9 cellular contexts compared by ENCODE assay signal in the genomic region with DNA sequence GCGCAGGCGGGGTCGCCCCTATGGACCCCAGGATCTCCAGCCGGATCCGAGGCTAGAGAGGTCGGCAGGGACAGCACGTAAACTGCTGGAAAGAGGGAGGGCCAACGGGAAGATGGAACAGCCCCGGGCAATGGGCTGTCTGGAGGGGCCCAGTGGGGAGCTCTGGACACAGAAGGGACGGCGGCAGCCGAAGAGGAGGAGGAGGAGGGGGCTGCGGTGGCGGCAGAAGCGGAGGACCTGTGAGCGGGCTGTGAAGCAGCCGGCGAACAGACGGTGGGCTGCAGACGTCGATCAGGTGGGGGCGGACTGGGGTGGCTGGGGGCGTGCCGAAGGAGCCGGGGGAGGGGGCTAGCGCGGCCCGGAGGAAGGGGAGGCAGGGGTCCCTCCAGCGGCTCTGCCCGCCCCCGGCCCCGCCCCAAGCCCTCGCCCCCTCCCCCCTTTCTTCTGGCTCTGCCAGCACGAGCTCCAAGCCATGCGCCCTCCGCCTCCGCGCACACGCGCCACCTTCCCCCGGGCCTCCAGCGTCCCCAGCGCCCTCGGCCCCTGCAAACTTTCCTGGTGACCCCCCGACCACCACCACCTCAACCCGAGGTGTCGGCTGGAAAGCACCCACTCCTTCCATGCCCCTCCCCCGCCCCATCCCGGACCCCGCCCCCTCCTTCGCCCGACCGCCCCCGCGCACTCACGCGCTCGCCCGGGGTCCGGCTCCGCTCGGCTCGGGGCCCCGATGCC. TPM values are rescaled to one million over a fixed set of nuclear protein-coding genes. Genes with fewer than 3 reads are reported as not detected.
DNase-seq lines count a peak whose midpoint lies in the region; ATAC-seq, FAIRE-seq and TF ChIP-seq lines count a peak whose summit lies in the region.
"Had no signal": no experiment of that assay in that cellular context is flagged by ENCODE, and none has a peak within 500 bp of the region (broad histone marks: within the 10 kb centered on the region; RNA-seq: fewer than 3 reads in every experiment).

No MANE protein-coding gene starts in this region.

- peak overlapping the region; percentile 97 for H3K4me2 ChIP-seq in OCI-LY7 (ENCODE audit: low read length)

- peak overlapping the region; percentile 64; the same call in 1 of the 2 replicates for H2AFZ ChIP-seq in OCI-LY7 (ENCODE audit: low read length)

- TF ChIP-seq CTCF in OCI-LY7 (conservative IDR thresholded peaks at IDR 0.05; ENCODE audit: low read length), result no peak
- TF ChIP-seq CTCF in brain (conservative IDR thresholded peaks at IDR 0.05), result no peak

- H3K79me2 ChIP-seq in OCI-LY7 (ENCODE audit: insufficient read depth, low read depth, low read length), result no peaks in the 10 kb centered on the region

- H4K20me1 ChIP-seq in OCI-LY7 (ENCODE audit: insufficient read depth, low read length), result no peaks in the 10 kb centered on the region

- no peaks in the 10 kb centered on the region for H3K9me3 ChIP-seq in OCI-LY7 (ENCODE audit: low read length)

- peak overlapping the region; percentile 86 for H3K27ac ChIP-seq in OCI-LY7 (ENCODE audit: low read depth, low read length, poor library complexity, severe bottlenecking)

- CTCF ChIA-PET in OCI-LY7 (lab: Charles Lee; ENCODE audit: unreplicated experiment), result interaction anchor here (1.5 kb wide), 1 partner anchor 317 kb away, joined by 5 read pairs; no protein-coding TSS in a partner anchor

- peak overlapping the region; percentile 70 for H3K4me3 ChIP-seq in OCI-LY7 (ENCODE audit: low read depth, low read length, poor library complexity, severe bottlenecking)

- peak overlapping the region; percentile 88 to 97 (median 94) for H3K4me3 Mint-ChIP-seq in brain

- ATAC-seq in GM21825 (IDR thresholded peaks at IDR 0.05; ENCODE audit: unreplicated experiment), result no peak

- peaks cover 28% of the 10 kb centered on the region for H3K4me1 ChIP-seq in OCI-LY7 (ENCODE audit: insufficient read depth, low read length, poor library complexity, severe bottlenecking)

- H3K9me2 ChIP-seq in OCI-LY7 (ENCODE audit: insufficient read depth, low read length), result no peaks in the 10 kb centered on the region

- no peak for TF ChIP-seq POLR2A in H54 (IDR thresholded peaks at IDR 0.05; ENCODE audit: low read depth, low read length)

- no peak for FAIRE-seq in H54 (lab: Jason Lieb, UNC)

- H3K36me3 ChIP-seq in OCI-LY7 (ENCODE audit: insufficient read depth, low read length), result peaks cover 41% of the 10 kb centered on the region

- H3K27me3 Mint-ChIP-seq in brain, result peaks cover 12% of the 10 kb centered on the region

- peaks cover 59% of the 10 kb centered on the region for H3K36me3 Mint-ChIP-seq in brain

- peaks cover 62% of the 10 kb centered on the region for H3K4me1 Mint-ChIP-seq in brain

- peak overlapping the region; percentile 79 to 100 (median 97) for H3K27ac Mint-ChIP-seq in brain

- H3K9me3 Mint-ChIP-seq in brain, result peaks cover 0 to 4% (median 0%) of the 10 kb centered on the region in 5 experiments

- BruUV-seq in OCI-LY7 (replicated peaks; lab: Mats Ljungman, UMichigan), result no TSS peak

- intact Hi-C loops in OCI-LY7 (cut with micrococcal nuclease; ENCODE audit: unreplicated experiment), result no loop called here

- POLR2A ChIA-PET in OCI-LY7 (lab: Charles Lee), result interaction anchor here (0.9 to 1.2 kb wide), 2 partner anchors 12 to 320 kb away, joined by 4 read pairs; partner anchors contain the start of gene SSRP1

- peak; percentile 56 for DNase-seq in COLO668 (lab: John Stamatoyannopoulos, UW; ENCODE audit: unreplicated experiment)
- peak; percentile 40 for DNase-seq in H54 (ENCODE audit: insufficient read length, low spot score)
- DNase-seq in OCI-LY7 (ENCODE audit: low spot score), result no peak
- DNase-seq in iris pigment epithelial cell (ENCODE audit: low read depth), result peak; percentile 52
- DNase-seq in stimulated activated CD4-positive, alpha-beta T cell treated with anti-CD3 and anti-CD28 coated beads, Interleukin-2, amount 100 ng/mL, for 4 hours (ENCODE audit: low read depth), result peak; percentile 24
- no peak for DNase-seq in NCI-H128 (lab: John Stamatoyannopoulos, UW; ENCODE audit: unreplicated experiment)

RNA-seq across cellular contexts. Expression of gene TNKS1BP1, which starts 0.4 kb away (rescaled TPM):
- total RNA-seq in OCI-LY7 (2014; rRNA removed; shearing (Covaris generic)), result 5.3 and 6.4 TPM in 2 replicates
- 16.4 and 19.7 TPM in 2 replicates for total RNA-seq in OCI-LY7 (2022)
- 44.0 TPM for polyA plus RNA-seq in brain (ENCODE audit: insufficient read depth, low read depth, low replicate concordance)

RNA-seq across cellular contexts. Expression of gene SSRP1, which starts 11.4 kb away (rescaled TPM):
- total RNA-seq in OCI-LY7 (2014; rRNA removed; shearing (Covaris generic)), result 146 and 185 TPM in 2 replicates
- total RNA-seq in OCI-LY7 (2022), result 216 and 221 TPM in 2 replicates
- polyA plus RNA-seq in brain (ENCODE audit: insufficient read depth, low read depth, low replicate concordance), result 226 TPM

RNA-seq across cellular contexts. Expression of gene P2RX3, which starts 13.8 kb away (rescaled TPM):
- not detected in 2 replicates for total RNA-seq in OCI-LY7 (2014; rRNA removed; shearing (Covaris generic))
- not detected in 2 replicates for total RNA-seq in OCI-LY7 (2022)
- polyA plus RNA-seq in brain (ENCODE audit: insufficient read depth, low read depth, low replicate concordance), result 0.41 TPM
- total RNA-seq: T-helper 2 cell treated with Interferon-gamma antibody and Interleukin-4, amounts not matched to agents 100 ng/mL and 5 ng/mL, for 36 hours had no signal

RNA-seq across cellular contexts. Expression of gene PRG3, which starts 56.6 kb away (rescaled TPM):
- total RNA-seq in OCI-LY7 (2014; rRNA removed; shearing (Covaris generic)), result not detected in 2 replicates
- not detected in 2 replicates for total RNA-seq in OCI-LY7 (2022)
- not detected for polyA plus RNA-seq in brain (ENCODE audit: insufficient read depth, low read depth, low replicate concordance)
- total RNA-seq: T-helper 2 cell treated with Interferon-gamma antibody and Interleukin-4, amounts not matched to agents 100 ng/mL and 5 ng/mL, for 36 hours had no signal

Comparison
In these comparisons a context has a peak if more than half of its experiments do, and no peak if none do; other contexts are left out.
1. DNase-seq: peak in COLO668 (single experiment), H54 (single experiment), iris pigment epithelial cell (single experiment) and stimulated activated CD4-positive, alpha-beta T cell treated with anti-CD3 and anti-CD28 coated beads, Interleukin-2, amount 100 ng/mL, for 4 hours (single experiment); none in OCI-LY7 (single experiment) and NCI-H128 (single experiment).